Comparison of ENCODE assay signal across 1 cellular context in the genomic region with DNA sequence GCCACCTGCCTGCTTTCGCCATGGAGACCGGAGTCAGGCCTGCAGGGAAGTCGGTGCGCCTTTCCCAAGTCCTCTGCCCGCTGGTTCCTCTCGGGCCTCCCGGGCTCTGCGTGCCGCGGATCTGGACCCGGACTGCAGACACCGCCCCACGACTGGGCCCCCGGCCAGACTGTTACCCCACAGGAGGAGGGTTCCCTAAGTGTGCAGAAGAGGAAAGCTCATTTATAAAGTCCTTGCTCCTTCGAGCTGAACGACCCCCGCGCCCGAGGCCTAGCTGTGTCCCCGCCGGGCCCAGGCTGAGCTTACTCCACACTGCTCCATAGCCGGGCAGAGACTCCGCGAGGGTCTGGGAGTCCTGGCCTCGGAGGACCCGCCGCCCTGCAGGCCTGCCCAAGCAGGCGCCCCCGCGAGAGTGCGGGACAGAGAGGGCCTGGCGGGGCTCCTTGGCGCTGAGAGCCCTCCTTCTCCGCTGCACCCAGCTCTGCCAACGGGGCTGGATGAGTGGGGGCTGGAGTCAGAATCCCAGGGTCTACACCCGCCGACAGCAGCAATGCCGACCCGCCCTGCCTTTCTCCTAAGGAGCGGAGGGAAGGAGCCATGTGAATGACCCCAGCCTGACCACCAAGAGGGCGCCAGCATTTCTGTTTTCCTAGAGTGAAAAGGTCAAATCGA.
TF ChIP-seq lines count a peak whose summit lies in the region.

No MANE protein-coding gene starts in this region.

TF ChIP-seq in WTC11, 78 proteins besides CTCF, POLR2A, EP300 and RAD21:
- TF ChIP-seq ZNF232 (CRISPR knock-in tag; IDR thresholded peaks at IDR 0.05): no peak
- no peak for TF ChIP-seq JUN (CRISPR knock-in tag; IDR thresholded peaks at IDR 0.05)
- no peak for TF ChIP-seq ZNF396 (CRISPR knock-in tag; IDR thresholded peaks at IDR 0.05; ENCODE audit: borderline replicate concordance)
- no peak for TF ChIP-seq ZNF416 (CRISPR knock-in tag; IDR thresholded peaks at IDR 0.05)
- TF ChIP-seq, protein P1, sequence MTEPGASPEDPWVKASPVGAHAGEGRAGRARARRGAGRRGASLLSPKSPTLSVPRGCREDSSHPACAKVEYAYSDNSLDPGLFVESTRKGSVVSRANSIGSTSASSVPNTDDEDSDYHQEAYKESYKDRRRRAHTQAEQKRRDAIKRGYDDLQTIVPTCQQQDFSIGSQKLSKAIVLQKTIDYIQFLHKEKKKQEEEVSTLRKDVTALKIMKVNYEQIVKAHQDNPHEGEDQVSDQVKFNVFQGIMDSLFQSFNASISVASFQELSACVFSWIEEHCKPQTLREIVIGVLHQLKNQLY (CRISPR knock-in tag; IDR thresholded peaks at IDR 0.05): no peak
- TF ChIP-seq, protein P2, sequence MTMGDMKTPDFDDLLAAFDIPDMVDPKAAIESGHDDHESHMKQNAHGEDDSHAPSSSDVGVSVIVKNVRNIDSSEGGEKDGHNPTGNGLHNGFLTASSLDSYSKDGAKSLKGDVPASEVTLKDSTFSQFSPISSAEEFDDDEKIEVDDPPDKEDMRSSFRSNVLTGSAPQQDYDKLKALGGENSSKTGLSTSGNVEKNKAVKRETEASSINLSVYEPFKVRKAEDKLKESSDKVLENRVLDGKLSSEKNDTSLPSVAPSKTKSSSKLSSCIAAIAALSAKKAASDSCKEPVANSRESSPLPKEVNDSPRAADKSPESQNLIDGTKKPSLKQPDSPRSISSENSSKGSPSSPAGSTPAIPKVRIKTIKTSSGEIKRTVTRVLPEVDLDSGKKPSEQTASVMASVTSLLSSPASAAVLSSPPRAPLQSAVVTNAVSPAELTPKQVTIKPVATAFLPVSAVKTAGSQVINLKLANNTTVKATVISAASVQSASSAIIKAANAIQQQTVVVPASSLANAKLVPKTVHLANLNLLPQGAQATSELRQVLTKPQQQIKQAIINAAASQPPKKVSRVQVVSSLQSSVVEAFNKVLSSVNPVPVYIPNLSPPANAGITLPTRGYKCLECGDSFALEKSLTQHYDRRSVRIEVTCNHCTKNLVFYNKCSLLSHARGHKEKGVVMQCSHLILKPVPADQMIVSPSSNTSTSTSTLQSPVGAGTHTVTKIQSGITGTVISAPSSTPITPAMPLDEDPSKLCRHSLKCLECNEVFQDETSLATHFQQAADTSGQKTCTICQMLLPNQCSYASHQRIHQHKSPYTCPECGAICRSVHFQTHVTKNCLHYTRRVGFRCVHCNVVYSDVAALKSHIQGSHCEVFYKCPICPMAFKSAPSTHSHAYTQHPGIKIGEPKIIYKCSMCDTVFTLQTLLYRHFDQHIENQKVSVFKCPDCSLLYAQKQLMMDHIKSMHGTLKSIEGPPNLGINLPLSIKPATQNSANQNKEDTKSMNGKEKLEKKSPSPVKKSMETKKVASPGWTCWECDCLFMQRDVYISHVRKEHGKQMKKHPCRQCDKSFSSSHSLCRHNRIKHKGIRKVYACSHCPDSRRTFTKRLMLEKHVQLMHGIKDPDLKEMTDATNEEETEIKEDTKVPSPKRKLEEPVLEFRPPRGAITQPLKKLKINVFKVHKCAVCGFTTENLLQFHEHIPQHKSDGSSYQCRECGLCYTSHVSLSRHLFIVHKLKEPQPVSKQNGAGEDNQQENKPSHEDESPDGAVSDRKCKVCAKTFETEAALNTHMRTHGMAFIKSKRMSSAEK (CRISPR knock-in tag; IDR thresholded peaks at IDR 0.05; ENCODE audit: borderline replicate concordance): no peak
